ENCODE assay signal across 2 cellular contexts in the genomic region with DNA sequence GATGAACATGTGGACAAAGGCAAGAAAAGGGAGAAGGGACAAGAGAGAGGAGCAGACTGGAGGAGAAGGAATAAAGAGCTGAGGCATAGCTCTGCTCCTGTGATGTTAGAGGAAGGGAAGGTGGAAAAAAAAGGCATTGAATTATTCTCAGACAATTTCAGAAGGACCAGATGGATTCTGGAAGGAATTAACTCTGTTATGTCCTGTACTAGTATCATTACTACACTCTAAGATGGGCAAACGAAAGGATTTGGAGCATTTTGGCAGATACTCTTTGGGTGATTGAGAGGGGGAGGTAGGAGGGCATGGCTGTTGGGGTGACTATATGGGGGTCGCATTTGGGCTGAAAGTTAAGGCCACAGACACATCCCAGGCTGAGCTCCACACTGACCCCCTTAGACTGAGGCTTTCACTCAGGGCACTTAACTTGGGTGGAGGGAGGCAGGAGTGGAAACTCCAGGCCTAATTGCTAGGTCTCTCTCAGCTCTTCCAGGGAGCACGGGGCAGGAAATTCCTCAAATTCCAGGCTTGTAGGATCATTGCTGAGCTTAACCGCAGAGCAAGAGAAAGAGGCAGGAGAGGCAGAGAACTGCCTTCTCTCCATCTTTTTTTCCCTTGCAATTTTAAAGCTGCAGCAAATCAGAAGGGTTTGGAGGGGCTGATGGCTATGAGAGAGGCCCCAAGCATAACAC.
A peak's percentile ranks its signal among the peaks of the same experiment; 100 is the strongest.
TF ChIP-seq lines count a peak whose summit lies in the region.

No MANE protein-coding gene starts in this region.

TF ChIP-seq in IMR-90, 13 proteins besides CTCF, POLR2A, EP300 and RAD21:
- TF ChIP-seq USF2 (IDR thresholded peaks at IDR 0.05; ENCODE audit: low read depth, low read length) (0 out of 2 replicates have a peak, but pooled peaks have one; percentile 19), BHLHE40 (IDR thresholded peaks at IDR 0.05; ENCODE audit: low read depth, low read length) (peak; percentile 86), MAZ (IDR thresholded peaks at IDR 0.05; ENCODE audit: borderline replicate concordance, low read depth, low read length) (peak; percentile 68; the same call in 1 of the 2 replicates), SMC3 (IDR thresholded peaks at IDR 0.05; ENCODE audit: low read depth, low read length) (peak; percentile 38), NFE2L2 (IDR thresholded peaks at IDR 0.05; ENCODE audit: low read depth, low read length) (0 out of 2 replicates have a peak, but pooled peaks have one; percentile 26), RCOR1 (IDR thresholded peaks at IDR 0.05; ENCODE audit: insufficient replicate concordance, low read length) (no peak), FOS (IDR thresholded peaks at IDR 0.05; ENCODE audit: low read depth, low read length) (0 out of 2 replicates have a peak, but pooled peaks have one; percentile 41), MAFK (IDR thresholded peaks at IDR 0.05; ENCODE audit: low read depth, low read length) (no peak)
TF ChIP-seq in IMR-90: peak in this region for 6.

TF ChIP-seq in HepG2, 621 proteins besides CTCF, POLR2A, EP300 and RAD21:
- TF ChIP-seq TEAD3 (CRISPR knock-in tag; optimal IDR thresholded peaks at IDR 0.05; ENCODE audit: borderline replicate concordance) (peak; percentile 91), ZNF263 (CRISPR knock-in tag; IDR thresholded peaks at IDR 0.05) (0 out of 2 replicates have a peak, but pooled peaks have one; percentile 49), ZFY (CRISPR knock-in tag; IDR thresholded peaks at IDR 0.05) (no peak), KDM1A (CRISPR knock-in tag; IDR thresholded peaks at IDR 0.05) (no peak), ETV5 (CRISPR knock-in tag; IDR thresholded peaks at IDR 0.05; ENCODE audit: borderline replicate concordance) (peak; percentile 24; the same call in 1 of the 2 replicates)
- TF ChIP-seq, protein P1, sequence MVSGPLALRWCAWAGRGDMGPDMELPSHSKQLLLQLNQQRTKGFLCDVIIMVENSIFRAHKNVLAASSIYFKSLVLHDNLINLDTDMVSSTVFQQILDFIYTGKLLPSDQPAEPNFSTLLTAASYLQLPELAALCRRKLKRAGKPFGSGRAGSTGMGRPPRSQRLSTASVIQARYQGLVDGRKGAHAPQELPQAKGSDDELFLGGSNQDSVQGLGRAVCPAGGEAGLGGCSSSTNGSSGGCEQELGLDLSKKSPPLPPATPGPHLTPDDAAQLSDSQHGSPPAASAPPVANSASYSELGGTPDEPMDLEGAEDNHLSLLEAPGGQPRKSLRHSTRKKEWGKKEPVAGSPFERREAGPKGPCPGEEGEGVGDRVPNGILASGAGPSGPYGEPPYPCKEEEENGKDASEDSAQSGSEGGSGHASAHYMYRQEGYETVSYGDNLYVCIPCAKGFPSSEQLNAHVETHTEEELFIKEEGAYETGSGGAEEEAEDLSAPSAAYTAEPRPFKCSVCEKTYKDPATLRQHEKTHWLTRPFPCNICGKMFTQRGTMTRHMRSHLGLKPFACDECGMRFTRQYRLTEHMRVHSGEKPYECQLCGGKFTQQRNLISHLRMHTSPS (CRISPR knock-in tag; IDR thresholded peaks at IDR 0.05; ENCODE audit: low read depth), result no peak
